Comparison of ENCODE assay signal across 28 cellular contexts in the genomic region with DNA sequence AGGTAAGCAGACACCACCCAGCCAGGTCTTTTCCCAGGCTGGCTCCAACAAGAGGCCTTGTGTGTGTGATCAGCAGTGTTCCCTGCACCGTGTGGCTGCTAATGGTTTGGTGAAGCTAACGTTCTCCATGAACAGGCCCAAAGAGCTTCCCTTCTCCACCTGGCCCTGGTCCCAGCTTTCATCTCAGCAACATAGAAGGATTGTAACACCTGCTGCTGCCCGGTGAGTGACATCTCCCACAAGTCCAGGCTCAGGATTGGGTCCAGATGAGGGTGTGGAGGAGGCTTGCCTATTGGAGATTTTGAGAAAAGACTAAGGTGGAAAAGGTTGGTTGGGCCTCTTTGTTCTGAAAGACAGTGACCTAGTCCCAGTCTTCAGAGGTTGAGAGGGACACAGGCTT.
DNase-seq lines count a peak whose midpoint lies in the region; ATAC-seq, FAIRE-seq and TF ChIP-seq lines count a peak whose summit lies in the region.
"Had no signal": no experiment of that assay in that cellular context is flagged by ENCODE, and none has a peak within 500 bp of the region (broad histone marks: within the 10 kb centered on the region; RNA-seq: fewer than 3 reads in every experiment).

No MANE protein-coding gene starts in this region.

- peaks cover 23% of the 10 kb centered on the region for H3K4me1 Mint-ChIP-seq in neural crest cell

- no TSS peak for BruUV-seq in K562 (replicated peaks; lab: Mats Ljungman, UMichigan)

- H4K20me1 ChIP-seq in K562 (replicated peaks; ENCODE audit: control insufficient read depth, insufficient read depth, low read length): no peaks in the 10 kb centered on the region

- H3K9me3 ChIP-seq in K562 (replicated peaks; ENCODE audit: control insufficient read depth, insufficient read depth, low read depth, low read length) (no peaks in the 10 kb centered on the region), lower lobe of right lung (no peaks in the 10 kb centered on the region)
- H3K9me3 ChIP-seq: heart right ventricle, left lung, spleen, thyroid gland had no signal

- DNase-seq in DMS53 (lab: John Stamatoyannopoulos, UW) (peak; percentile 84), NCI-H146 (lab: John Stamatoyannopoulos, UW) (peak; percentile 55), K562 (ENCODE audit: extremely low read depth in 1 of 4, low spot score in 3 of 4) (no peak), neural crest cell (ENCODE audit: low read depth, low spot score) (no peak), lower lobe of right lung (no peak), NCI-H2227 (lab: John Stamatoyannopoulos, UW; ENCODE audit: unreplicated experiment) (no peak)
- no peak for DNase-seq in central memory CD4-positive, alpha-beta T cell
- no peak for DNase-seq in activated T-cell treated with anti-CD3 and anti-CD28 coated beads, Interleukin-2, amount 50 U/mL, for 1 hour
- DNase-seq: activated CD8-positive, alpha-beta memory T cell treated with anti-CD3 and anti-CD28 coated beads for 24 hours; activated naive CD4-positive, alpha-beta T cell treated with anti-CD3 and anti-CD28 coated beads for 36 hours; activated T-cell treated with anti-CD3 and anti-CD28 coated beads, Interleukin-2, amount 50 U/mL, for 48 hours; caudate nucleus; CD4-positive, CD25-positive, alpha-beta regulatory T cell; DND-41; heart right ventricle; left lung; NCI-H187 treated with DMSO at 0.1 percent for 48 hours; NCI-H82; PC-3; retina; spleen; stimulated activated CD4-positive, alpha-beta T cell treated with anti-CD3 and anti-CD28 coated beads, Interleukin-4, amount 100 ng/mL, for 1 hour; stimulated activated naive CD4-positive, alpha-beta T cell treated with Interleukin-2 at 50 U/mL for 16 hours; thyroid gland had no signal

- peaks cover 2% of the 10 kb centered on the region for H3K36me3 Mint-ChIP-seq in neural crest cell (ENCODE audit: low read depth)
- H3K36me3 Mint-ChIP-seq: CD4-positive, CD25-positive, alpha-beta regulatory T cell had no signal

- peaks cover 5 to 33% of the 10 kb centered on the region in 2 experiments; a peak in 4 of 5 replicates for H3K4me1 ChIP-seq in K562 (replicated peaks in 1 of 2; ENCODE audit: control insufficient read depth in 2 of 2, insufficient read depth in 2 of 2, low read length in 2 of 2)
- peaks cover 22% of the 10 kb centered on the region for H3K4me1 ChIP-seq in lower lobe of right lung

- H3K27me3 ChIP-seq in K562 (ENCODE audit: control insufficient read depth in 2 of 2, insufficient read depth in 2 of 2, low read length in 2 of 2) (peaks cover 0 to 6% of the 10 kb centered on the region in 2 experiments; a peak in 1 of 5 replicates), lower lobe of right lung (ENCODE audit: low read depth) (peaks cover 31% of the 10 kb centered on the region)
- H3K27me3 ChIP-seq: thyroid gland had no signal

- H3K9me3 Mint-ChIP-seq in neural crest cell: peaks cover 4% of the 10 kb centered on the region
- H3K9me3 Mint-ChIP-seq: activated naive CD4-positive, alpha-beta T cell treated with anti-CD3 and anti-CD28 coated beads for 36 hours had no signal

- CTCF ChIA-PET in K562 (lab: Yijun Ruan, JAX; ENCODE audit: low intra/inter-chr PET ratio): no interaction called here

- no peak for TF ChIP-seq EP300 in K562 (IDR thresholded peaks at IDR 0.05; ENCODE audit: low read length)

- intact Hi-C loops in K562 (cut with micrococcal nuclease) (no loop called here), lower lobe of right lung (cut with DNase I) (no loop called here)

- no peak overlapping the region for H3K27ac Mint-ChIP-seq in neural crest cell (ENCODE audit: unreplicated experiment)
- H3K27ac Mint-ChIP-seq: activated naive CD4-positive, alpha-beta T cell treated with anti-CD3 and anti-CD28 coated beads for 36 hours; CD4-positive, CD25-positive, alpha-beta regulatory T cell had no signal

- TF ChIP-seq RAD21 in K562 (CRISPR knock-in tag; conservative IDR thresholded peaks at IDR 0.05 in 1 of 2, IDR thresholded peaks at IDR 0.05 in 1 of 2): no peak

- H3K4me2 ChIP-seq in K562 (ENCODE audit: insufficient read depth, low read length): no peak overlapping the region

- H3K27ac ChIP-seq in K562 (ENCODE audit: extremely low read depth, low read depth, low read length) (no peak overlapping the region), lower lobe of right lung (no peak overlapping the region)
- H3K27ac ChIP-seq: epithelial cell of prostate, heart right ventricle, left lung, thyroid gland had no signal

- peak overlapping the region; percentile 21 for H3K4me3 Mint-ChIP-seq in neural crest cell
- H3K4me3 Mint-ChIP-seq: activated naive CD4-positive, alpha-beta T cell treated with anti-CD3 and anti-CD28 coated beads for 36 hours had no signal

- H3K36me3 ChIP-seq in K562 (ENCODE audit: control insufficient read depth, insufficient read depth, low read length): no peaks in the 10 kb centered on the region
- no peaks in the 10 kb centered on the region for H3K36me3 ChIP-seq in lower lobe of right lung
- H3K36me3 ChIP-seq: heart right ventricle, left lung, spleen, thyroid gland had no signal

- 3% methylated on average over 3 of the region's 3 CpGs for WGBS in K562 (ENCODE audit: insufficient coverage, low coverage, missing lambda C conversion rate)

- POLR2A ChIA-PET in K562 (lab: Yijun Ruan, JAX): interaction anchor here (1.1 kb wide), 2 partner anchors 10 kb away, joined by 3 to 4 read pairs; no protein-coding TSS in a partner anchor

- peaks cover 76% of the 10 kb centered on the region for H3K27me3 Mint-ChIP-seq in neural crest cell (ENCODE audit: low read depth)

- H2AFZ ChIP-seq in K562 (ENCODE audit: low read depth, low read length): peak overlapping the region; percentile 14; the same call in 1 of the 2 replicates

- ATAC-seq in K562 (no peak), lower lobe of right lung (no peak)
- ATAC-seq: HCT116, heart right ventricle, left lung, PC-3 had no signal

- no peaks in the 10 kb centered on the region for H3K9me1 ChIP-seq in K562 (ENCODE audit: control insufficient read depth, insufficient read depth, low read length)

- TF ChIP-seq POLR2A in K562 (conservative IDR thresholded peaks at IDR 0.05): no peak

- H3K4me3 ChIP-seq in K562: no peak overlapping the region
- H3K4me3 ChIP-seq in lower lobe of right lung: no peak overlapping the region
- H3K4me3 ChIP-seq: heart right ventricle, left lung, spleen, thyroid gland had no signal

- in situ Hi-C loops in K562 (cut with MboI): no loop called here

- H3K9ac ChIP-seq in K562 (ENCODE audit: insufficient read depth in 1 of 2, low read depth in 2 of 2, low read length in 2 of 2): no peak overlapping the region

- FAIRE-seq in K562 (lab: Jason Lieb, UNC): no peak
- FAIRE-seq: GM12892, TTC549 had no signal

- H3K79me2 ChIP-seq in K562 (ENCODE audit: control insufficient read depth, insufficient read depth, low read length): no peaks in the 10 kb centered on the region

- TF ChIP-seq CTCF in K562 (IDR thresholded peaks at IDR 0.05 in 2 of 3, conservative IDR thresholded peaks at IDR 0.05 in 1 of 3; ENCODE audit: insufficient read depth in 2 of 3, low read depth in 1 of 3, low read length in 3 of 3) (no peak), neural crest cell (conservative IDR thresholded peaks at IDR 0.05) (no peak), lower lobe of right lung (IDR thresholded peaks at IDR 0.05) (no peak)

TF ChIP-seq in K562, 482 proteins besides CTCF, POLR2A, EP300 and RAD21:
- TF ChIP-seq KHSRP (IDR thresholded peaks at IDR 0.05): no peak
- TF ChIP-seq SIX5 (IDR thresholded peaks at IDR 0.05; ENCODE audit: borderline replicate concordance in 1 of 2, insufficient read depth in 1 of 2, low read depth in 1 of 2, low read length in 2 of 2): no peak
- no peak for TF ChIP-seq ZNF431 (CRISPR knock-in tag; IDR thresholded peaks at IDR 0.05)
- TF ChIP-seq HCFC1 (IDR thresholded peaks at IDR 0.05; ENCODE audit: low read depth, low read length): no peak
- TF ChIP-seq BMI1 (IDR thresholded peaks at IDR 0.05; ENCODE audit: low read length): no peak
- TF ChIP-seq NFXL1 (CRISPR knock-in tag; IDR thresholded peaks at IDR 0.05): no peak
- no peak for TF ChIP-seq MBD2 (IDR thresholded peaks at IDR 0.05; ENCODE audit: borderline replicate concordance, low read depth)
- TF ChIP-seq LCOR (CRISPR knock-in tag; IDR thresholded peaks at IDR 0.05): no peak
- TF ChIP-seq ZBTB17 (CRISPR knock-in tag; IDR thresholded peaks at IDR 0.05): no peak
- TF ChIP-seq ZBED1 (IDR thresholded peaks at IDR 0.05): no peak
- no peak for TF ChIP-seq RBM17 (IDR thresholded peaks at IDR 0.05; ENCODE audit: borderline replicate concordance, low read depth, low read length)
- TF ChIP-seq, protein P1, sequence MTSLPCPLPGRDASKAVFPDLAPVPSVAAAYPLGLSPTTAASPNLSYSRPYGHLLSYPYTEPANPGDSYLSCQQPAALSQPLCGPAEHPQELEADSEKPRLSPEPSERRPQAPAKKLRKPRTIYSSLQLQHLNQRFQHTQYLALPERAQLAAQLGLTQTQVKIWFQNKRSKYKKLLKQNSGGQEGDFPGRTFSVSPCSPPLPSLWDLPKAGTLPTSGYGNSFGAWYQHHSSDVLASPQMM (CRISPR knock-in tag; IDR thresholded peaks at IDR 0.05): no peak
- no peak for TF ChIP-seq PTBP1 (IDR thresholded peaks at IDR 0.05; ENCODE audit: low read depth, low read length)
- no peak for TF ChIP-seq ZNF75A (CRISPR knock-in tag; IDR thresholded peaks at IDR 0.05)
- no peak for TF ChIP-seq PHF20 (IDR thresholded peaks at IDR 0.05; ENCODE audit: partially characterized antibody)

Comparison
In these comparisons a context has a peak if more than half of its experiments do, and no peak if none do; other contexts are left out.
1. DNase-seq: peak in DMS53 (single experiment) and NCI-H146 (single experiment); none in K562 (0 of 4), neural crest cell (single experiment), lower lobe of right lung (single experiment), central memory CD4-positive, alpha-beta T cell (single experiment), NCI-H2227 (single experiment) and activated T-cell treated with anti-CD3 and anti-CD28 coated beads, Interleukin-2, amount 50 U/mL, for 1 hour (single experiment).